8 cellular contexts compared by ENCODE assay signal in the genomic region with DNA sequence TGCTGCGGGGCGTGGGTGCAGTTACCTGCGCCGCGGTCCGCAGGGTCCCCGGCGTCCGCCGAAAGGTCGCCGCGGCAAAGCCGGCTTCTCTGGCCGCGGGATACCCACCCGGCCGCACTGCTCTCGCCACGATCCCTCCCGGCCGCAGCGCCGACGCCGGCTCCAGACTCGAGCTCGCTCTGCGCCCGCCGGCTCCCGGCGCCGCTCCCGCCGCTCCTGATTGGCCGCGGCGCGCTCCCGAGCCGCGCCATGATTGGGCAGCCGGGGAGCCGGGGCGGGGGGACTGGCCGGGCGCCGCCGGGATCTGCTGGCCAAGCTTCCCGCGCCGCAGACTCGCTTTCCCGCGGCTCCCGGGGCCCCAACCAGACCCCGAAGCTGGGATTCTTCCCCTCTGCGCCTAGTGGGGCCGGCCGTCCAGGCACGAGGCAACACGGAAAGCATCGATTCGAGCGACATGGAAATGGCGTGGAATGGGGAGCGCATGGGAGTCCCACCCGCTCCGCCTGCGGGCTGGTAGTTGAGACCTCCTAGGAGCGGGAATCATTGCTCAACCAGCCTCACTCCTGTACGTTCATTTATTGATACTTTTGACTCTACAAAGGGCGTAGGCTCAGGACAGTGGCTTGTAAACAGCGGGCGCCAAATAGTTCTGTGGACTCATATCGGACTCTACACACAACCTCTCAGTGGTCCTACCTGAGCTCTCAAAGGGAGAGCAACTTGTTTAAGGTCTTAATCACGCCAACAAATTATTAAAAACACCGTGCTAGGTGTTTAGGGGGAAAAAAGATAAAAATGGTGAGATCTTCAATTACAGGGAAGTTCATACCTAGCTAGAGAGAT. TPM values are rescaled to one million over a fixed set of nuclear protein-coding genes. Genes with fewer than 3 reads are reported as not detected.
DNase-seq lines count a peak whose midpoint lies in the region; ATAC-seq and TF ChIP-seq lines count a peak whose summit lies in the region.

No MANE protein-coding gene starts in this region.

- H3K36me3 Mint-ChIP-seq in GM23338 (ENCODE audit: low read depth) = peaks cover 9% of the 10 kb centered on the region; the same call in 2 of the 3 replicates

- peaks cover 42% of the 10 kb centered on the region for H3K4me1 Mint-ChIP-seq in GM23338

- no peaks in the 10 kb centered on the region for H3F3A ChIP-seq in GM23338 (replicated peaks; ENCODE audit: low read depth)

- H3K27me3 ChIP-seq in GM23338 (ENCODE audit: insufficient read depth) = peaks cover 25% of the 10 kb centered on the region

- DNase-seq in EH (ENCODE audit: low read depth) = peak; percentile 56
- peak; percentile 92 for DNase-seq in GM23338 (ENCODE audit: low spot score)
- peak; percentile 69 for DNase-seq in LHCN-M2 (ENCODE audit: low read depth)
- DNase-seq in SW480 (ENCODE audit: low spot score) = peak; percentile 80
- peak; percentile 58 for DNase-seq in astrocyte of the spinal cord (ENCODE audit: low read depth, low spot score)
- DNase-seq in hepatic stellate cell (ENCODE audit: low spot score) = peak; percentile 75
- peak; percentile 92 for DNase-seq in posterior vena cava (ENCODE audit: low spot score)
- no peak for DNase-seq in effector CD4-positive, alpha-beta T cell

- H3K9me2 ChIP-seq in GM23338 (ENCODE audit: insufficient read depth) = no peaks in the 10 kb centered on the region

- intact Hi-C loops in posterior vena cava (cut with DNase I) = no loop called here

- no peaks in the 10 kb centered on the region; the same call in 2 of the 3 replicates for H3K9me3 Mint-ChIP-seq in GM23338

- H3K27me3 Mint-ChIP-seq in GM23338 (ENCODE audit: insufficient read depth, low read depth, poor library complexity) = peaks cover 12% of the 10 kb centered on the region

- TF ChIP-seq CTCF in GM23338 (conservative IDR thresholded peaks at IDR 0.05; ENCODE audit: low read depth in 2 of 2) (no peak), astrocyte of the spinal cord (IDR thresholded peaks at IDR 0.05; ENCODE audit: low read depth, low read length) (no peak)

- peak; percentile 89 for ATAC-seq in GM23338

- peak overlapping the region; percentile 73 for H3K4me3 ChIP-seq in GM23338
- peak overlapping the region; percentile 37 for H3K4me3 ChIP-seq in astrocyte of the spinal cord (ENCODE audit: low read depth, low read length)

- no peak overlapping the region for H3K27ac ChIP-seq in GM23338 (ENCODE audit: low read depth)

- H3K4me2 ChIP-seq in GM23338 = peak overlapping the region; percentile 83

- H4K20me1 ChIP-seq in GM23338 (replicated peaks; ENCODE audit: insufficient read depth) = 0 out of 2 replicates have a peak, but pooled peaks cover 4% of the 10 kb centered on the region

- peak overlapping the region; percentile 100 for H2AFZ ChIP-seq in GM23338

- H3K36me3 ChIP-seq in GM23338 (ENCODE audit: insufficient read depth) = no peaks in the 10 kb centered on the region

- H3K27ac Mint-ChIP-seq in GM23338 = no peak overlapping the region

- peaks cover 28% of the 10 kb centered on the region for H3K4me1 ChIP-seq in GM23338 (ENCODE audit: insufficient read depth)

- in situ Hi-C loops in astrocyte of the spinal cord (cut with HindIII; ENCODE audit: low sequenced_read_pairs) = no loop called here

- H3K4me3 Mint-ChIP-seq in GM23338 = peak overlapping the region; percentile 80

- H3K79me2 ChIP-seq in GM23338 (replicated peaks; ENCODE audit: insufficient read depth) = peaks cover 34% of the 10 kb centered on the region

TF ChIP-seq in GM23338, 12 proteins besides CTCF, POLR2A, EP300 and RAD21:
- TF ChIP-seq POLR2AphosphoS5 (IDR thresholded peaks at IDR 0.05; ENCODE audit: low read depth) (peak; percentile 79), NANOG (IDR thresholded peaks at IDR 0.05; ENCODE audit: borderline replicate concordance) (no peak)
TF ChIP-seq in GM23338: peak in this region for 1.

RNA-seq across cellular contexts. Expression of a gene that starts 36.4 kb away (rescaled TPM):
- 65.4 and 71.0 TPM in 2 replicates for total RNA-seq in GM23338 (2014; rRNA removed; shearing (Covaris generic))
- polyA plus RNA-seq in GM23338 (2016; fragmentation: Nextera tagmentation; extraction: Ambion mirVana) = 8.2 and 9.5 TPM in 2 replicates
- 36.2 and 44.5 TPM in 2 replicates for total RNA-seq in LHCN-M2 (2014; rRNA removed)
- polyA plus RNA-seq in LHCN-M2 (2012) = 0.55 TPM
- 10 to 100 TPM; 20.5 to 25.1 TPM for total RNA-seq in posterior vena cava
